ENCODE assay signal across 1 cellular context in the genomic region with DNA sequence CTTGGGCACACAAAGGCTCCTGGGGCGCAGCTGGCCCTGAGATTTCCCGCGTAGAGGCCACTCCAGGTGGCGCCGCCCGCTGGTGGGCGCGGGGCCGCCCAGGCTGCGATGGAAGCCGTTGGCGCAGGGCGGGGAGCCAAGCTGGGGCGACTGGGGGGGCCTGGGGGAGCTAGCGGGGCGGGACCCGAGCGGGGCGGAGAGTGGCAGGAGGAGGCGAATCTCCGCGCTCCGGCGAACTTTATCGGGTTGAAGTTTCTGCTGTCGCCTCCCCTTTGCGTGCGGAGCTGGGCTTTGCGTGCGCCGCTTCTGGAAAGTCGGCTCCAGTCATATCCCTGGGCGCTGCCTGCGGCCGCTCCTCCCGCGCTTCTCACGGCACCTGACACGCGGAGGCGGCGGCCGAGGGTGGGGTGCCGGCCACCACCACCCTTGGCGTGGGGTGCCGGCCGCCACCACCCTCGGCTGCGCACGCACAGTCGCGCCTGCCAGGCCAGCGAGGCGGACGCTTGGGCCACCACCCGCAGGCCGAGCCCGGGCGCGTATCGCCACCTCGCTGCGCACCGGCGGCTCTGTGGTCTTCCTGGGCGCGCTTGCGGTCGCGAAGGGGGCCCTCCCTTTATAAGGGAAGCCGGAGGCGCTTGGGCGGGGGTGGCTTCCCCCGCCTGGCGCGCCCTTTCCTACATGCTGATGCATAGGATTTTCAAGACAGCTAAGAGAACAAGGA.
TF ChIP-seq lines count a peak whose summit lies in the region.

No MANE protein-coding gene starts in this region.

TF ChIP-seq in K562, 482 proteins besides CTCF, POLR2A, EP300 and RAD21 (continued from another document):
- TF ChIP-seq, protein P1, sequence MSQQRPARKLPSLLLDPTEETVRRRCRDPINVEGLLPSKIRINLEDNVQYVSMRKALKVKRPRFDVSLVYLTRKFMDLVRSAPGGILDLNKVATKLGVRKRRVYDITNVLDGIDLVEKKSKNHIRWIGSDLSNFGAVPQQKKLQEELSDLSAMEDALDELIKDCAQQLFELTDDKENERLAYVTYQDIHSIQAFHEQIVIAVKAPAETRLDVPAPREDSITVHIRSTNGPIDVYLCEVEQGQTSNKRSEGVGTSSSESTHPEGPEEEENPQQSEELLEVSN (IDR thresholded peaks at IDR 0.05; ENCODE audit: borderline replicate concordance in 1 of 2, extremely low read depth in 1 of 2, insufficient read depth in 1 of 2, insufficient read length in 1 of 2, low read depth in 1 of 2, low read length in 1 of 2, poor library complexity in 1 of 2, severe bottlenecking in 1 of 2), result peak in 1 of 2 experiments; percentile 44
- TF ChIP-seq CXXC5 (CRISPR knock-in tag; IDR thresholded peaks at IDR 0.05), result 0 out of 2 replicates have a peak, but pooled peaks have one; percentile 28
- no peak for TF ChIP-seq GATAD2B (IDR thresholded peaks at IDR 0.05; ENCODE audit: borderline replicate concordance)
- peak; percentile 49; the same call in 1 of the 2 replicates for TF ChIP-seq ZBTB1 (CRISPR knock-in tag; IDR thresholded peaks at IDR 0.05; ENCODE audit: borderline replicate concordance, low read depth)
